ENCODE assay signal across 20 cellular contexts in the genomic region with DNA sequence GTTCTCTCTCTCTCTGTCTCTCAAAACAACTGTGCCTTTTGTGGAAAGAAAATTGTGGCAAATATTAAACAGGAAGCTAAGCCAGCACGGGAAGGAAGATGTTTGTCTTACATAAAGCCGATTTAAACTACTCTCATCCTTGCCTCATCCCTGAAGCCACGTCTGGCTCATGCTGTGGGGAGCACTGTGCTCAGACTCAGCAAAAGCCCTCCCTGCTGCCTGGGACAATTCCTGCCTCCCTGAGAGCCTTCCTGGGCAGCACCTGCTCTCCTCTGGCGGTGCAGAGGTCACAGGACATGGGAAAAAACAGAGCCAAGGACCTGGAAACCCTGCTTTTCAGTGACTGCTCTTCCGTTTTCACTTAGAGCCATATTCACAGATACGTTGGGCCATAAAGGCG.
"Had no signal": no experiment of that assay in that cellular context is flagged by ENCODE, and none has a peak within 500 bp of the region (broad histone marks: within the 10 kb centered on the region; RNA-seq: fewer than 3 reads in every experiment).

No MANE protein-coding gene starts in this region.

- H3K36me3 ChIP-seq: gastrocnemius medialis, left ventricle myocardium inferior, prostate gland, right atrium auricular region, suprapubic skin, vagina had no signal

- DNase-seq: activated CD4-positive, alpha-beta memory T cell treated with anti-CD3 and anti-CD28 coated beads for 36 hours; activated CD4-positive, alpha-beta T cell treated with anti-CD3 and anti-CD28 coated beads for 36 hours; activated naive CD4-positive, alpha-beta T cell; activated naive CD8-positive, alpha-beta T cell treated with anti-CD3 and anti-CD28 coated beads, Interleukin-2, amount 10 ng/mL, durations not matched to agents 7 days and 5 days; activated T-cell treated with anti-CD3 and anti-CD28 coated beads, Interleukin-2, amount 50 U/mL, for 1 hour; body of pancreas; gastrocnemius medialis; head of caudate nucleus; left ventricle myocardium inferior; mammary epithelial cell; stimulated activated CD4-positive, alpha-beta T cell treated with anti-CD3 and anti-CD28 coated beads, Interleukin-2, amount 100 ng/mL, for 48 hours; trophoblast cell had no signal

- H3K27me3 ChIP-seq: body of pancreas, gastrocnemius medialis, right atrium auricular region, suprapubic skin, vagina had no signal

- H3K27ac ChIP-seq: gastrocnemius medialis, left ventricle myocardium inferior, prostate gland, right atrium auricular region, skin epidermis, suprapubic skin, vagina had no signal

- H3K36me3 Mint-ChIP-seq: activated CD4-positive, alpha-beta memory T cell treated with anti-CD3 and anti-CD28 coated beads for 36 hours; activated naive CD8-positive, alpha-beta T cell treated with anti-CD3 and anti-CD28 coated beads, Interleukin-2, amount 10 ng/mL, durations not matched to agents 7 days and 5 days had no signal

- H3K4me1 ChIP-seq: gastrocnemius medialis, left ventricle myocardium inferior, prostate gland, right atrium auricular region, suprapubic skin, vagina had no signal

- H3K4me3 ChIP-seq: body of pancreas, gastrocnemius medialis, left ventricle myocardium inferior, prostate gland, right atrium auricular region, skin epidermis, suprapubic skin, vagina had no signal

- H3K4me1 Mint-ChIP-seq: activated CD4-positive, alpha-beta T cell treated with anti-CD3 and anti-CD28 coated beads for 36 hours; activated naive CD8-positive, alpha-beta T cell treated with anti-CD3 and anti-CD28 coated beads, Interleukin-2, amount 10 ng/mL, durations not matched to agents 7 days and 5 days; activated T-helper 17 cell treated with anti-CD3 and anti-CD28 coated beads, Interleukin-2, amount 50 U/mL, for 72 hours; neural crest cell had no signal

- H3K9me3 Mint-ChIP-seq: activated naive CD8-positive, alpha-beta T cell treated with anti-CD3 and anti-CD28 coated beads, Interleukin-2, amount 10 ng/mL, durations not matched to agents 7 days and 5 days had no signal

- H3K27ac Mint-ChIP-seq: activated CD4-positive, alpha-beta memory T cell treated with anti-CD3 and anti-CD28 coated beads for 36 hours; activated CD4-positive, alpha-beta T cell treated with anti-CD3 and anti-CD28 coated beads for 36 hours; activated naive CD8-positive, alpha-beta T cell treated with anti-CD3 and anti-CD28 coated beads, Interleukin-2, amount 10 ng/mL, durations not matched to agents 7 days and 5 days; activated T-helper 17 cell treated with anti-CD3 and anti-CD28 coated beads, Interleukin-2, amount 50 U/mL, for 72 hours; stimulated activated naive CD8-positive, alpha-beta T cell treated with anti-CD3 and anti-CD28 coated beads, Interleukin-15, Interleukin-2, amounts not matched to agents 100 ng/mL and 50 ng/mL, for 24 hours had no signal

- ATAC-seq: activated CD4-positive, alpha-beta T cell treated with anti-CD3 and anti-CD28 coated beads for 36 hours; activated T-helper 17 cell treated with anti-CD3 and anti-CD28 coated beads, Interleukin-2, amount 50 U/mL, for 72 hours; body of pancreas; gastrocnemius medialis had no signal

- H3K4me3 Mint-ChIP-seq: activated CD4-positive, alpha-beta memory T cell treated with anti-CD3 and anti-CD28 coated beads for 36 hours; activated CD4-positive, alpha-beta T cell treated with anti-CD3 and anti-CD28 coated beads for 36 hours; activated naive CD8-positive, alpha-beta T cell treated with anti-CD3 and anti-CD28 coated beads, Interleukin-2, amount 10 ng/mL, durations not matched to agents 7 days and 5 days; activated T-helper 17 cell treated with anti-CD3 and anti-CD28 coated beads, Interleukin-2, amount 50 U/mL, for 72 hours; neural crest cell; stimulated activated naive CD8-positive, alpha-beta T cell treated with anti-CD3 and anti-CD28 coated beads, Interleukin-15, Interleukin-2, amounts not matched to agents 100 ng/mL and 50 ng/mL, for 24 hours had no signal

- H3K9me3 ChIP-seq: body of pancreas, gastrocnemius medialis, prostate gland, right atrium auricular region, suprapubic skin, vagina had no signal

- H3K27me3 Mint-ChIP-seq: activated CD4-positive, alpha-beta memory T cell treated with anti-CD3 and anti-CD28 coated beads for 36 hours; activated CD4-positive, alpha-beta T cell treated with anti-CD3 and anti-CD28 coated beads for 36 hours; activated naive CD8-positive, alpha-beta T cell treated with anti-CD3 and anti-CD28 coated beads, Interleukin-2, amount 10 ng/mL, durations not matched to agents 7 days and 5 days; activated T-helper 17 cell treated with anti-CD3 and anti-CD28 coated beads, Interleukin-2, amount 50 U/mL, for 72 hours; stimulated activated naive CD8-positive, alpha-beta T cell treated with anti-CD3 and anti-CD28 coated beads, Interleukin-15, Interleukin-2, amounts not matched to agents 100 ng/mL and 50 ng/mL, for 24 hours had no signal
